In the genomic region with DNA sequence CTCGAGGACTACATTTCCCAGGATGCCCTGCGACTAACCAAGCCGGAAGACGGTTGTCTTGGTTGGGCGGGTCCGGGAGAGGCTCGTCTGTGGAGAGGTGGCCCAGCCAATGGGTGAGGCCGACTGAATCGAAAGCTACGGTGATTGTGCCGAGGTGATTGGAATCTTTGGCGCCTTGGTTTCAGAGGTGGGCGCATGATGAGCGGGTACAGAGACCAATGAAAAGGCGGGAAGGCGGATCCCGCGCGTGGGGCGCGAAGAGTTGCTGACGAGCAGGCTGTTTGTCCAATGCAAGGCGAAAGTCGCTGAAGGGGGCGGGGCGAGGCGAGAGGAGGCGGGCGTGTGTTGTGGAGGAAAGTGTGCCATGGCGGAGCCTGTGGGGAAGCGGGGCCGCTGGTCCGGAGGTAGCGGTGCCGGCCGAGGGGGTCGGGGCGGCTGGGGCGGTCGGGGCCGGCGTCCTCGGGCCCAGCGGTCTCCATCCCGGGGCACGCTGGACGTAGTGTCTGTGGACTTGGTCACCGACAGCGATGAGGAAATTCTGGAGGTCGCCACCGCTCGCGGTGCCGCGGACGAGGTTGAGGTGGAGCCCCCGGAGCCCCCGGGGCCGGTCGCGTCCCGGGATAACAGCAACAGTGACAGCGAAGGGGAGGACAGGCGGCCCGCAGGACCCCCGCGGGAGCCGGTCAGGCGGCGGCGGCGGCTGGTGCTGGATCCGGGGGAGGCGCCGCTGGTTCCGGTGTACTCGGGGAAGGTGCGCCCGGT, we compare ENCODE assay signal across 8 cellular contexts. TPM values are rescaled to one million over a fixed set of nuclear protein-coding genes. Genes with fewer than 3 reads are reported as not detected.
DNase-seq lines count a peak whose midpoint lies in the region; ATAC-seq and TF ChIP-seq lines count a peak whose summit lies in the region.

A gene (plus strand): TSS at position 290 of the 762 bp plus-strand sequence. CDS start 75 bp downstream, at position 365.

- H3K27me3 ChIP-seq in SU-DHL-6 (ENCODE audit: low read length) (no peaks in the 10 kb centered on the region), thymus (ENCODE audit: control insufficient read depth, insufficient read depth) (no peaks in the 10 kb centered on the region)

- peak within 1 kb of the TSS; percentile 98 for H3K4me3 Mint-ChIP-seq in activated naive CD8-positive, alpha-beta T cell treated with anti-CD3 and anti-CD28 coated beads, Interleukin-2, amount 10 ng/mL, durations not matched to agents 7 days and 5 days
- peak within 1 kb of the TSS; percentile 92 for H3K4me3 Mint-ChIP-seq in osteocyte (ENCODE audit: unreplicated experiment)

- peak within 1 kb of the TSS; percentile 98 for H2AFZ ChIP-seq in SU-DHL-6 (ENCODE audit: low read depth, low read length, severe bottlenecking)

- H3K79me2 ChIP-seq in SU-DHL-6 (ENCODE audit: insufficient read depth, low read length), result peaks cover 26% of the 10 kb centered on the region

- no peaks in the 10 kb centered on the region for H3K9me3 Mint-ChIP-seq in activated naive CD8-positive, alpha-beta T cell treated with anti-CD3 and anti-CD28 coated beads, Interleukin-2, amount 10 ng/mL, durations not matched to agents 7 days and 5 days
- H3K9me3 Mint-ChIP-seq in osteocyte (ENCODE audit: unreplicated experiment), result no peaks in the 10 kb centered on the region

- intact Hi-C loops in head of caudate nucleus (cut with DNase I), result loop anchor here (2.0 to 5.0 kb wide), 2 partner anchors 26 to 89 kb away; a partner anchor contains a TSS

- H4K20me1 ChIP-seq in SU-DHL-6 (ENCODE audit: low read depth, low read length), result no peaks in the 10 kb centered on the region; the same call in 1 of the 2 replicates

- H3K27ac ChIP-seq in SU-DHL-6 (ENCODE audit: low read depth, low read length), result peak within 1 kb of the TSS; percentile 50
- peak within 1 kb of the TSS; percentile 76 for H3K27ac ChIP-seq in thymus (ENCODE audit: low read depth)

- peaks cover 5% of the 10 kb centered on the region for H3K27me3 Mint-ChIP-seq in activated naive CD8-positive, alpha-beta T cell treated with anti-CD3 and anti-CD28 coated beads, Interleukin-2, amount 10 ng/mL, durations not matched to agents 7 days and 5 days
- H3K27me3 Mint-ChIP-seq in osteocyte (ENCODE audit: unreplicated experiment), result no peaks in the 10 kb centered on the region

- peaks cover 20% of the 10 kb centered on the region for H3K36me3 Mint-ChIP-seq in activated naive CD8-positive, alpha-beta T cell treated with anti-CD3 and anti-CD28 coated beads, Interleukin-2, amount 10 ng/mL, durations not matched to agents 7 days and 5 days
- peaks cover 3% of the 10 kb centered on the region for H3K36me3 Mint-ChIP-seq in osteocyte (ENCODE audit: unreplicated experiment)

- WGBS in thymus, result under 1% methylated on average over 79 of the region's 79 CpGs

- H3K4me2 ChIP-seq in SU-DHL-6 (ENCODE audit: low read depth, low read length, poor library complexity, severe bottlenecking), result peak within 1 kb of the TSS; percentile 97

- H3K27ac Mint-ChIP-seq in activated naive CD8-positive, alpha-beta T cell treated with anti-CD3 and anti-CD28 coated beads, Interleukin-2, amount 10 ng/mL, durations not matched to agents 7 days and 5 days, result peak within 1 kb of the TSS; percentile 98
- H3K27ac Mint-ChIP-seq in osteocyte (ENCODE audit: unreplicated experiment), result peak within 1 kb of the TSS; percentile 88

- H3K36me3 ChIP-seq in SU-DHL-6 (ENCODE audit: low read length), result peaks cover 6% of the 10 kb centered on the region; the same call in 1 of the 2 replicates
- H3K36me3 ChIP-seq in thymus (ENCODE audit: control insufficient read depth, insufficient read depth), result peaks cover 28% of the 10 kb centered on the region

- peak; percentile 93 for DNase-seq in NCI-H128 (lab: John Stamatoyannopoulos, UW; ENCODE audit: unreplicated experiment)
- DNase-seq in activated naive CD8-positive, alpha-beta T cell treated with anti-CD3 and anti-CD28 coated beads, Interleukin-2, amount 10 ng/mL, durations not matched to agents 7 days and 5 days, result peak; percentile 99
- DNase-seq in head of caudate nucleus, result peak; percentile 99 to 100 (median 100)
- peak; percentile 100 for DNase-seq in osteocyte (ENCODE audit: extremely low spot score, unreplicated experiment)

- H3K4me3 ChIP-seq in SU-DHL-6 (ENCODE audit: insufficient read depth, low read length, poor library complexity, severe bottlenecking) (peak within 1 kb of the TSS; percentile 98), thymus (ENCODE audit: low read length) (peak within 1 kb of the TSS; percentile 86)

- POLR2A ChIA-PET in activated naive CD8-positive, alpha-beta T cell treated with anti-CD3 and anti-CD28 coated beads, Interleukin-2, amount 10 ng/mL, durations not matched to agents 7 days and 5 days (lab: Charles Lee), result interaction anchor here (0.5 to 1.7 kb wide), 8 partner anchors 18 to 128 kb away, joined by 3 to 8 read pairs (median 4); a partner anchor contains a TSS

- H3K9ac ChIP-seq in SU-DHL-6 (ENCODE audit: low read length), result peak within 1 kb of the TSS; percentile 98

- no peaks in the 10 kb centered on the region for H3K9me2 ChIP-seq in SU-DHL-6 (replicated peaks; ENCODE audit: insufficient read depth, low read length)

- TF ChIP-seq CTCF in SU-DHL-6 (IDR thresholded peaks at IDR 0.05; ENCODE audit: insufficient read depth, low read length, poor library complexity, severe bottlenecking), result no peak
- no peak for TF ChIP-seq CTCF in osteocyte (IDR thresholded peaks at IDR 0.05)

- H3K4me1 Mint-ChIP-seq in activated naive CD8-positive, alpha-beta T cell treated with anti-CD3 and anti-CD28 coated beads, Interleukin-2, amount 10 ng/mL, durations not matched to agents 7 days and 5 days, result peaks cover 23% of the 10 kb centered on the region
- H3K4me1 Mint-ChIP-seq in osteocyte (ENCODE audit: unreplicated experiment), result peaks cover 16% of the 10 kb centered on the region

- peak; percentile 94 for ATAC-seq in HG02678 (IDR thresholded peaks at IDR 0.05; ENCODE audit: unreplicated experiment)
- peak; percentile 96 for ATAC-seq in activated naive CD8-positive, alpha-beta T cell treated with anti-CD3 and anti-CD28 coated beads, Interleukin-2, amount 10 ng/mL, durations not matched to agents 7 days and 5 days (ENCODE audit: low read depth)

- H3K9me3 ChIP-seq in SU-DHL-6 (ENCODE audit: insufficient read depth, low read length) (no peaks in the 10 kb centered on the region), thymus (ENCODE audit: control insufficient read depth) (no peaks in the 10 kb centered on the region)

- TF ChIP-seq POLR2A in GM10847 (IDR thresholded peaks at IDR 0.05; ENCODE audit: extremely low read depth, insufficient read length), result peak; percentile 78

- peaks cover 14% of the 10 kb centered on the region for H3K4me1 ChIP-seq in thymus (ENCODE audit: control insufficient read depth, insufficient read depth, low read length)

- H3F3A ChIP-seq in SU-DHL-6 (ENCODE audit: insufficient read depth), result peaks cover 6% of the 10 kb centered on the region; the same call in 1 of the 2 replicates

RNA-seq across cellular contexts. Expression of the gene that starts here (rescaled TPM):
- total RNA-seq in activated naive CD8-positive, alpha-beta T cell treated with anti-CD3 and anti-CD28 coated beads, Interleukin-2, amount 10 ng/mL, durations not matched to agents 7 days and 5 days, result 100 to 1,000 TPM; 115 to 117 TPM
- total RNA-seq in osteocyte, result 34.9 and 39.5 TPM in 2 replicates
- polyA plus RNA-seq in thymus, result 49.1 TPM

Comparison
In these comparisons a context has a peak if more than half of its experiments do, and no peak if none do; other contexts are left out.
1. Peak in every context shown above with its lines: DNase-seq, ATAC-seq, H3K4me3 ChIP-seq and H3K27ac ChIP-seq.